In the genomic region with DNA sequence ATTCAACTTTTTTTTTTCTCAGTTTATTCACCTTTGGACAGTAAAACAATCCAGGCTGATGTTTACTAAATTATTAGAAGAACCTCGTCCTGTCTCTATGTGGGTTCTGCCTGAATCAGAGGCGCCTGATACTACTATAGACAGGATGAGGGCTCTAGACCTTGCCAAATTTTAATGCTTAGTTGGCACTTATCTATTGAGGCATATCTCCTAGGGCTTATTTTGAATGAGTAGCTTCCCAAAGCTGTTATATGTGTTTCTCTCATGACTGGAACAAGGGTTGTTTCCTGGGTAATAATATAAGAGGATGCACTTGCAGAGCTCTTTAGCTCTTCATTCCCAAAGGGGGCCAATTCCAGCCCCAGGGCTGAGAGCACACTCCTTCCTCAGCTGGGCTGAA, we compare ENCODE assay signal across 16 cellular contexts. TPM values are rescaled to one million over a fixed set of nuclear protein-coding genes. Genes with fewer than 3 reads are reported as not detected.
"Had no signal": no experiment of that assay in that cellular context is flagged by ENCODE, and none has a peak within 500 bp of the region (broad histone marks: within the 10 kb centered on the region; RNA-seq: fewer than 3 reads in every experiment).

No MANE protein-coding gene starts in this region.

- H3K4me1 ChIP-seq: esophagus squamous epithelium, upper lobe of right lung had no signal

- H3K4me3 ChIP-seq: dorsolateral prefrontal cortex, esophagus squamous epithelium, heart left ventricle, thyroid gland, upper lobe of right lung had no signal

- H3K27ac ChIP-seq: dorsolateral prefrontal cortex, esophagus squamous epithelium, heart left ventricle, thyroid gland, upper lobe of right lung had no signal

- H3K27me3 ChIP-seq: thyroid gland had no signal

- DNase-seq: activated T-cell treated with anti-CD3 and anti-CD28 coated beads, Interleukin-2, amount 50 U/mL, for 1 hour; dorsolateral prefrontal cortex; esophagus squamous epithelium; heart left ventricle; midbrain; stimulated activated CD4-positive, alpha-beta T cell treated with anti-CD3 and anti-CD28 coated beads, Interleukin-4, amount 100 ng/mL, for 4 hours; substantia nigra; T-helper 2 cell; thyroid gland; upper lobe of right lung had no signal

- H3K36me3 ChIP-seq: esophagus squamous epithelium, heart left ventricle, thyroid gland, upper lobe of right lung had no signal

- H3K9me3 ChIP-seq: esophagus squamous epithelium, heart left ventricle, thyroid gland, upper lobe of right lung had no signal

- FAIRE-seq: astrocyte, colon, islet of Langerhans had no signal

RNA-seq across cellular contexts. Expression of a gene that starts 23.6 kb away (rescaled TPM):
- total RNA-seq: activated T-helper 17 cell treated with anti-CD3 and anti-CD28 coated beads, Interleukin-2, amount 50 U/mL, for 72 hours; lung microvascular endothelial cell; natural killer cell treated with Interleukin-12 subunit alpha and Interleukin-12 subunit beta and Interleukin-15 and Interleukin-18, amount 100 ng/mL, for 72 hours had no signal
- polyA plus RNA-seq: heart left ventricle had no signal
